In the genomic region with DNA sequence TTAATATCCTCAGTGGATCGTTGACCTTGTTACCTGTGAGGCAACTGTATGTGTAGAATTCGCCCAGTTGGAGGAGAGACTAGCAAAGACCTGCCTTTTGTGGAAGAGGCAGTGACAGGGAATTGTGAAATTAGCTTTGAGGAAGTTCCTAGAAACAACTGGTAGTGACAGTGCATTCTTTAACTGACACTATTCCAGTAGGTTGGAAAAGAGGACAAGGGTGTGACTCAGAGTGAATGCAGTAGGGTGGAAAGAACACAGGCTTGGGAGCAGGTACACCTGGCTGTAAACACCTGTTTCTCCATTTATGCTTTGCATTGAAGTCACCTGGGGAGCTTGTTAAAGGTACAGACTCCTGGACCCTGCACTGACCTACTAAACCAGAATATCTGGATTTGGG, we compare ENCODE assay signal across 15 cellular contexts.
DNase-seq lines count a peak whose midpoint lies in the region; ATAC-seq and TF ChIP-seq lines count a peak whose summit lies in the region.
"Had no signal": no experiment of that assay in that cellular context is flagged by ENCODE, and none has a peak within 500 bp of the region (broad histone marks: within the 10 kb centered on the region; RNA-seq: fewer than 3 reads in every experiment).

No MANE protein-coding gene starts in this region.

- H3K9me3 ChIP-seq in iPS-15b (ENCODE audit: control insufficient read depth, insufficient read depth, low read length) (no peaks in the 10 kb centered on the region), upper lobe of left lung (no peaks in the 10 kb centered on the region)
- H3K9me3 ChIP-seq: transverse colon had no signal

- peak overlapping the region; percentile 8 for H3K4me3 Mint-ChIP-seq in activated naive CD8-positive, alpha-beta T cell
- no peak overlapping the region for H3K4me3 Mint-ChIP-seq in activated naive CD8-positive, alpha-beta T cell treated with anti-CD3 and anti-CD28 coated beads, Interleukin-2, amount 50 U/mL, for 24 hours
- H3K4me3 Mint-ChIP-seq: activated T-helper 1 cell treated with anti-CD3 and anti-CD28 coated beads, Interleukin-12 subunit alpha, Interleukin-12 subunit beta, Interleukin-2, Interleukin-4 antibody, amounts not matched to agents 30 ng/mL and 10 ng/mL and 1 ng/mL, durations not matched to agents 14 hours and 24 hours and 36 hours; T-helper 1 cell treated with Interleukin-12 subunit alpha and Interleukin-12 subunit beta and Interleukin-4 antibody, amounts not matched to agents 30 μg/mL and 1 μg/mL, for 36 hours had no signal

- H3K27me3 Mint-ChIP-seq in activated naive CD8-positive, alpha-beta T cell = peaks cover 29% of the 10 kb centered on the region
- H3K27me3 Mint-ChIP-seq in activated naive CD8-positive, alpha-beta T cell treated with anti-CD3 and anti-CD28 coated beads, Interleukin-2, amount 50 U/mL, for 24 hours = peaks cover 40% of the 10 kb centered on the region

- in situ Hi-C loops in brain microvascular endothelial cell (cut with HindIII; ENCODE audit: low pct_ligation_motif_present, low sequenced_read_pairs) = no loop called here

- H3K27me3 ChIP-seq in iPS-15b (ENCODE audit: control insufficient read depth, insufficient read depth, low read length) (peaks cover 36% of the 10 kb centered on the region), upper lobe of left lung (no peaks in the 10 kb centered on the region), brain microvascular endothelial cell (replicated peaks) (peaks cover 37% of the 10 kb centered on the region)

- H3K36me3 ChIP-seq in iPS-15b (ENCODE audit: control insufficient read depth, insufficient read depth, low read length) (no peaks in the 10 kb centered on the region), upper lobe of left lung (no peaks in the 10 kb centered on the region), brain microvascular endothelial cell (replicated peaks) (no peaks in the 10 kb centered on the region)
- H3K36me3 ChIP-seq: transverse colon had no signal

- H3K4me3 ChIP-seq in iPS-15b (ENCODE audit: low read depth, low read length) (peak overlapping the region; percentile 83), upper lobe of left lung (no peak overlapping the region), brain microvascular endothelial cell (ENCODE audit: low read depth, low read length) (no peak overlapping the region)

- DNase-seq in activated naive CD8-positive, alpha-beta T cell treated with anti-CD3 and anti-CD28 coated beads, Interleukin-2, amount 50 U/mL, for 24 hours = no peak
- DNase-seq in NOMO-1 treated with DMSO at 0.1 percent for 48 hours (lab: John Stamatoyannopoulos, UW; ENCODE audit: unreplicated experiment) (peak; percentile 69), upper lobe of left lung (no peak), brain microvascular endothelial cell (no peak)
- DNase-seq: ACHN; activated CD4-positive, alpha-beta T cell treated with anti-CD3 and anti-CD28 coated beads, Interleukin-2, amount 10 ng/mL, durations not matched to agents 24 days and 14 days; PC-3; stimulated activated CD8-positive, alpha-beta memory T cell treated with anti-CD3 and anti-CD28 coated beads, Interleukin-4, amount 100 ng/mL, for 48 hours; transverse colon had no signal

- no peaks in the 10 kb centered on the region for H3K36me3 Mint-ChIP-seq in activated naive CD8-positive, alpha-beta T cell
- H3K36me3 Mint-ChIP-seq in activated naive CD8-positive, alpha-beta T cell treated with anti-CD3 and anti-CD28 coated beads, Interleukin-2, amount 50 U/mL, for 24 hours (ENCODE audit: low read depth) = no peaks in the 10 kb centered on the region

- H3K4me1 ChIP-seq in iPS-15b (ENCODE audit: control insufficient read depth, insufficient read depth, low read length) (peaks cover 7% of the 10 kb centered on the region), upper lobe of left lung (peaks cover 9 to 33% (median 30%) of the 10 kb centered on the region in 4 donors)

- WGBS in upper lobe of left lung, 2 donors = 39 to 48% methylated on average over 2 of the region's 2 CpGs

- H3K9me3 Mint-ChIP-seq in activated naive CD8-positive, alpha-beta T cell (ENCODE audit: low read depth) = no peaks in the 10 kb centered on the region
- no peaks in the 10 kb centered on the region for H3K9me3 Mint-ChIP-seq in activated naive CD8-positive, alpha-beta T cell treated with anti-CD3 and anti-CD28 coated beads, Interleukin-2, amount 50 U/mL, for 24 hours
- H3K9me3 Mint-ChIP-seq: activated CD4-positive, alpha-beta T cell treated with anti-CD3 and anti-CD28 coated beads, Interleukin-2, amount 10 ng/mL, durations not matched to agents 24 days and 14 days; activated T-helper 1 cell treated with anti-CD3 and anti-CD28 coated beads, Interleukin-12 subunit alpha, Interleukin-12 subunit beta, Interleukin-2, Interleukin-4 antibody, amounts not matched to agents 30 ng/mL and 10 ng/mL and 1 ng/mL, durations not matched to agents 14 hours and 24 hours and 36 hours; T-helper 1 cell treated with Interleukin-12 subunit alpha and Interleukin-12 subunit beta and Interleukin-4 antibody, amounts not matched to agents 30 μg/mL and 1 μg/mL, for 36 hours had no signal

- H3K27ac Mint-ChIP-seq in activated naive CD8-positive, alpha-beta T cell = no peak overlapping the region
- H3K27ac Mint-ChIP-seq in activated naive CD8-positive, alpha-beta T cell treated with anti-CD3 and anti-CD28 coated beads, Interleukin-2, amount 50 U/mL, for 24 hours = no peak overlapping the region
- H3K27ac Mint-ChIP-seq: activated CD4-positive, alpha-beta T cell treated with anti-CD3 and anti-CD28 coated beads, Interleukin-2, amount 10 ng/mL, durations not matched to agents 24 days and 14 days; activated T-helper 1 cell treated with anti-CD3 and anti-CD28 coated beads, Interleukin-12 subunit alpha, Interleukin-12 subunit beta, Interleukin-2, Interleukin-4 antibody, amounts not matched to agents 30 ng/mL and 10 ng/mL and 1 ng/mL, durations not matched to agents 14 hours and 24 hours and 36 hours; T-helper 1 cell treated with Interleukin-12 subunit alpha and Interleukin-12 subunit beta and Interleukin-4 antibody, amounts not matched to agents 30 μg/mL and 1 μg/mL, for 36 hours had no signal

- no peak for TF ChIP-seq CTCF in upper lobe of left lung (IDR thresholded peaks at IDR 0.05)
- TF ChIP-seq CTCF in brain microvascular endothelial cell (IDR thresholded peaks at IDR 0.05; ENCODE audit: low read depth, low read length, missing control alignments) = no peak

- no peak for ATAC-seq in activated naive CD8-positive, alpha-beta T cell treated with anti-CD3 and anti-CD28 coated beads, Interleukin-2, amount 50 U/mL, for 24 hours
- ATAC-seq in upper lobe of left lung (ENCODE audit: low FRiP score in 2 of 2) = peak; percentile 7 to 52
- no peak for ATAC-seq in HG02610 (IDR thresholded peaks at IDR 0.05; ENCODE audit: unreplicated experiment)
- no peak for ATAC-seq in HG03039 (IDR thresholded peaks at IDR 0.05; ENCODE audit: unreplicated experiment)
- ATAC-seq: PC-3 had no signal

- H3K4me1 Mint-ChIP-seq in activated naive CD8-positive, alpha-beta T cell (ENCODE audit: low read depth) = peaks cover 8% of the 10 kb centered on the region
- H3K4me1 Mint-ChIP-seq in activated naive CD8-positive, alpha-beta T cell treated with anti-CD3 and anti-CD28 coated beads, Interleukin-2, amount 50 U/mL, for 24 hours = peaks cover 3% of the 10 kb centered on the region

- H3K27ac ChIP-seq in upper lobe of left lung (no peak overlapping the region), brain microvascular endothelial cell (no peak overlapping the region)
- H3K27ac ChIP-seq: transverse colon had no signal

- TF ChIP-seq POLR2A in upper lobe of left lung (IDR thresholded peaks at IDR 0.05) = no peak

- no peak for TF ChIP-seq EP300 in upper lobe of left lung (IDR thresholded peaks at IDR 0.05)

- H3K9ac ChIP-seq in iPS-15b (ENCODE audit: low read depth, low read length) = no peak overlapping the region

Comparison
In these comparisons a context has a peak if more than half of its experiments do, and no peak if none do; other contexts are left out.
1. ATAC-seq: peak in upper lobe of left lung (2 of 2); none in activated naive CD8-positive, alpha-beta T cell treated with anti-CD3 and anti-CD28 coated beads, Interleukin-2, amount 50 U/mL, for 24 hours (single experiment), HG02610 (single experiment) and HG03039 (single experiment).